Comparison of ENCODE assay signal across 14 cellular contexts in genomic region chr6:116363759-116364158, GRCh38. TPM values are rescaled to one million over a fixed set of nuclear protein-coding genes. Genes with fewer than 3 reads are reported as not detected.
A peak's percentile ranks its signal among the peaks of the same experiment; 100 is the strongest.
DNase-seq lines count a peak whose midpoint lies in the region; ATAC-seq, FAIRE-seq and TF ChIP-seq lines count a peak whose summit lies in the region.
"Had no signal": no experiment of that assay in that cellular context is flagged by ENCODE, and none has a peak within 500 bp of the region (broad histone marks: within the 10 kb centered on the region; RNA-seq: fewer than 3 reads in every experiment).

No MANE protein-coding gene starts in this region.

- no peak overlapping the region for H3K4me3 Mint-ChIP-seq in osteocyte (ENCODE audit: unreplicated experiment)
- H3K4me3 Mint-ChIP-seq: activated CD4-positive, alpha-beta memory T cell treated with anti-CD3 and anti-CD28 coated beads for 36 hours; naive thymus-derived CD8-positive, alpha-beta T cell had no signal

- H3K9me3 Mint-ChIP-seq in osteocyte (ENCODE audit: unreplicated experiment), result no peaks in the 10 kb centered on the region
- H3K9me3 Mint-ChIP-seq: activated CD4-positive, alpha-beta memory T cell treated with anti-CD3 and anti-CD28 coated beads for 36 hours had no signal

- peaks cover 19% of the 10 kb centered on the region for H3K4me1 Mint-ChIP-seq in osteocyte (ENCODE audit: unreplicated experiment)

- no peak for ATAC-seq in esophagus mucosa
- ATAC-seq: naive thymus-derived CD8-positive, alpha-beta T cell had no signal

- peak overlapping the region; percentile 59 for H3K27ac Mint-ChIP-seq in osteocyte (ENCODE audit: unreplicated experiment)
- H3K27ac Mint-ChIP-seq: activated CD4-positive, alpha-beta memory T cell treated with anti-CD3 and anti-CD28 coated beads for 36 hours; naive thymus-derived CD8-positive, alpha-beta T cell had no signal

- FAIRE-seq in GM12891 (lab: Jason Lieb, UNC), result no peak
- FAIRE-seq: GM12892 had no signal

- DNase-seq in GM12891 (ENCODE audit: insufficient read length, low spot score) (no peak), RKO (ENCODE audit: low spot score) (peak; percentile 27), epithelial cell of esophagus (ENCODE audit: low read depth) (peak; percentile 52), osteocyte (ENCODE audit: extremely low spot score, unreplicated experiment) (no peak), NCI-H128 (lab: John Stamatoyannopoulos, UW; ENCODE audit: unreplicated experiment) (no peak)
- DNase-seq in activated CD8-positive, alpha-beta memory T cell treated with anti-CD3 and anti-CD28 coated beads, Interleukin-2, amount 50 U/mL, for 4 hours, result no peak
- DNase-seq: activated CD4-positive, alpha-beta memory T cell treated with anti-CD3 and anti-CD28 coated beads for 36 hours; activated naive CD4-positive, alpha-beta T cell treated with anti-CD3 and anti-CD28 coated beads, Interleukin-2, amount 50 U/mL, for 16 hours; naive thymus-derived CD8-positive, alpha-beta T cell; NCI-H510A treated with DMSO at 0.1 percent for 48 hours; stimulated activated CD4-positive, alpha-beta T cell treated with anti-CD3 and anti-CD28 coated beads, Interleukin-12 subunit alpha, Interleukin-12 subunit beta, amount 100 ng/mL, for 4 hours; SW 1271 had no signal

- H3K4me3 ChIP-seq in epithelial cell of esophagus (ENCODE audit: low read length), result no peak overlapping the region

- no peaks in the 10 kb centered on the region for H3K27me3 Mint-ChIP-seq in osteocyte (ENCODE audit: unreplicated experiment)
- H3K27me3 Mint-ChIP-seq: naive thymus-derived CD8-positive, alpha-beta T cell had no signal

- no peak for TF ChIP-seq POLR2A in GM12891 (IDR thresholded peaks at IDR 0.05; ENCODE audit: low read depth, low read length)

- TF ChIP-seq CTCF in epithelial cell of esophagus (IDR thresholded peaks at IDR 0.05; ENCODE audit: insufficient read depth, low read depth, low read length, missing control alignments) (no peak), osteocyte (IDR thresholded peaks at IDR 0.05) (no peak)

- H3K36me3 Mint-ChIP-seq in osteocyte (ENCODE audit: unreplicated experiment), result peaks cover 2% of the 10 kb centered on the region
- H3K36me3 Mint-ChIP-seq: activated CD4-positive, alpha-beta memory T cell treated with anti-CD3 and anti-CD28 coated beads for 36 hours; naive thymus-derived CD8-positive, alpha-beta T cell had no signal

TF ChIP-seq in GM12891, 5 proteins besides CTCF, POLR2A, EP300 and RAD21:
- TF ChIP-seq POLR2AphosphoS5 (IDR thresholded peaks at IDR 0.05; ENCODE audit: low read depth, low read length), result no peak
- TF ChIP-seq TAF1 (IDR thresholded peaks at IDR 0.05; ENCODE audit: low read depth, low read length), result no peak
- no peak for TF ChIP-seq POU2F2 (IDR thresholded peaks at IDR 0.05; ENCODE audit: low read depth, low read length)
- peak; percentile 33; the same call in 1 of the 2 replicates for TF ChIP-seq SPI1 (IDR thresholded peaks at IDR 0.05; ENCODE audit: low read depth, low read length)
- TF ChIP-seq PAX5 (IDR thresholded peaks at IDR 0.05; ENCODE audit: insufficient read depth, low read length, severe bottlenecking), result no peak

RNA-seq across cellular contexts. Expression of gene DSE, which starts 7.0 kb away (rescaled TPM):
- 22.8 TPM for polyA plus RNA-seq in GM12891 (2012; ENCODE audit: low read depth, missing spikeins)
- total RNA-seq in osteocyte (57.2 and 67.1 TPM in 2 replicates), esophagus mucosa (32.7 TPM)

Comparison
In these comparisons a context has a peak if more than half of its experiments do, and no peak if none do; other contexts are left out.
1. DNase-seq: peak in RKO (single experiment) and epithelial cell of esophagus (single experiment); none in GM12891 (single experiment), osteocyte (single experiment), NCI-H128 (single experiment) and activated CD8-positive, alpha-beta memory T cell treated with anti-CD3 and anti-CD28 coated beads, Interleukin-2, amount 50 U/mL, for 4 hours (single experiment).